Comparison of ENCODE assay signal across 16 cellular contexts in genomic region chrY:7240096-7240495, GRCh38.
DNase-seq lines count a peak whose midpoint lies in the region; ATAC-seq and TF ChIP-seq lines count a peak whose summit lies in the region.
"Had no signal": no experiment of that assay in that cellular context is flagged by ENCODE, and none has a peak within 500 bp of the region (broad histone marks: within the 10 kb centered on the region; RNA-seq: fewer than 3 reads in every experiment).

No MANE protein-coding gene starts in this region.

- no peak overlapping the region for H3K4me3 Mint-ChIP-seq in stimulated activated memory B cell treated with anti-CD40 and anti-IgM and Interleukin-4, amounts not matched to agents 10 μg/mL and 1 μg/mL and 100 μg/mL, for 72 hours

- H3K4me1 ChIP-seq in breast epithelium: no peaks in the 10 kb centered on the region
- H3K4me1 ChIP-seq: colonic mucosa, esophagus muscularis mucosa, prostate gland, upper lobe of left lung had no signal

- H3K9me3 ChIP-seq in breast epithelium: no peaks in the 10 kb centered on the region
- H3K9me3 ChIP-seq: colonic mucosa, esophagus muscularis mucosa, prostate gland, upper lobe of left lung had no signal

- no peak overlapping the region for H3K27ac ChIP-seq in breast epithelium
- H3K27ac ChIP-seq: colonic mucosa, esophagus muscularis mucosa, prostate gland, upper lobe of left lung had no signal

- no peaks in the 10 kb centered on the region for H3K27me3 ChIP-seq in breast epithelium
- H3K27me3 ChIP-seq: colonic mucosa, esophagus muscularis mucosa, upper lobe of left lung had no signal

- peak overlapping the region in 1 of 2 donors; percentile 49 for H3K27ac Mint-ChIP-seq in activated naive CD4-positive, alpha-beta T cell treated with anti-CD3 and anti-CD28 coated beads, Interleukin-2, amount 50 U/mL, for 72 hours
- no peak overlapping the region for H3K27ac Mint-ChIP-seq in stimulated activated memory B cell treated with anti-CD40 and anti-IgM and Interleukin-4, amounts not matched to agents 10 μg/mL and 1 μg/mL and 100 μg/mL, for 72 hours

- no peak for TF ChIP-seq CTCF in breast epithelium (IDR thresholded peaks at IDR 0.05)

- no peak for TF ChIP-seq POLR2A in breast epithelium (IDR thresholded peaks at IDR 0.05)

- peaks cover 0 to 5% of the 10 kb centered on the region in 2 donors for H3K9me3 Mint-ChIP-seq in activated naive CD4-positive, alpha-beta T cell treated with anti-CD3 and anti-CD28 coated beads, Interleukin-2, amount 50 U/mL, for 72 hours
- peaks cover 5% of the 10 kb centered on the region for H3K9me3 Mint-ChIP-seq in stimulated activated memory B cell treated with anti-CD40 and anti-IgM and Interleukin-4, amounts not matched to agents 10 μg/mL and 1 μg/mL and 100 μg/mL, for 72 hours

- H3K4me3 ChIP-seq in breast epithelium: no peak overlapping the region
- H3K4me3 ChIP-seq: colonic mucosa, esophagus muscularis mucosa, prostate gland, upper lobe of left lung had no signal

- H3K36me3 ChIP-seq in breast epithelium: no peaks in the 10 kb centered on the region
- H3K36me3 ChIP-seq: colonic mucosa, esophagus muscularis mucosa, prostate gland, upper lobe of left lung had no signal

- intact Hi-C loops in breast epithelium (cut with DNase I; ENCODE audit: low total_unique reads): no loop called here

- H3K36me3 Mint-ChIP-seq in activated naive CD4-positive, alpha-beta T cell treated with anti-CD3 and anti-CD28 coated beads, Interleukin-2, amount 50 U/mL, for 72 hours: peaks cover 0 to 10% of the 10 kb centered on the region in 2 donors
- H3K36me3 Mint-ChIP-seq in stimulated activated memory B cell treated with anti-CD40 and anti-IgM and Interleukin-4, amounts not matched to agents 10 μg/mL and 1 μg/mL and 100 μg/mL, for 72 hours: no peaks in the 10 kb centered on the region

- DNase-seq in activated CD8-positive, alpha-beta memory T cell treated with anti-CD3 and anti-CD28 coated beads, Interleukin-2, amount 50 U/mL, for 48 hours: peak; percentile 43
- DNase-seq in activated CD8-positive, alpha-beta memory T cell treated with anti-CD3 and anti-CD28 coated beads, Interleukin-2, amount 50 U/mL, for 4 hours: no peak
- peak; percentile 10 for DNase-seq in activated CD4-positive, alpha-beta T cell treated with anti-CD3 and anti-CD28 coated beads for 1 hour
- DNase-seq in activated naive CD4-positive, alpha-beta T cell treated with anti-CD3 and anti-CD28 coated beads, Interleukin-2, amount 50 U/mL, for 72 hours (ENCODE audit: low spot score in 2 of 2): no peak
- no peak for DNase-seq in breast epithelium (ENCODE audit: low spot score in 2 of 2)
- DNase-seq: colonic mucosa, hippocampal formation, NCI-H187, NCI-H526 treated with DMSO at 0.1 percent for 48 hours, SW 1271, upper lobe of left lung had no signal

- peaks cover 16% of the 10 kb centered on the region for H3K27me3 Mint-ChIP-seq in stimulated activated memory B cell treated with anti-CD40 and anti-IgM and Interleukin-4, amounts not matched to agents 10 μg/mL and 1 μg/mL and 100 μg/mL, for 72 hours

- peaks cover 12% of the 10 kb centered on the region for H3K4me1 Mint-ChIP-seq in stimulated activated memory B cell treated with anti-CD40 and anti-IgM and Interleukin-4, amounts not matched to agents 10 μg/mL and 1 μg/mL and 100 μg/mL, for 72 hours

- peak; percentile 61 to 76 for ATAC-seq in activated naive CD4-positive, alpha-beta T cell treated with anti-CD3 and anti-CD28 coated beads, Interleukin-2, amount 50 U/mL, for 72 hours
- ATAC-seq in stimulated activated memory B cell treated with anti-CD40 and anti-IgM and Interleukin-4, amounts not matched to agents 10 μg/mL and 1 μg/mL and 100 μg/mL, for 72 hours: peak; percentile 72
- ATAC-seq in SK-N-SH treated with all-trans-retinoic acid at 6 μM for 48 hours (no peak), GM21447 (IDR thresholded peaks at IDR 0.05; ENCODE audit: unreplicated experiment) (no peak)

TF ChIP-seq in SK-N-SH treated with all-trans-retinoic acid at 6 μM for 48 hours, 23 proteins besides CTCF, POLR2A, EP300 and RAD21:
- TF ChIP-seq TCF4 (CRISPR knock-in tag; IDR thresholded peaks at IDR 0.05; ENCODE audit: borderline replicate concordance) (no peak), PPARA (CRISPR knock-in tag; IDR thresholded peaks at IDR 0.05; ENCODE audit: borderline replicate concordance) (no peak), TSHZ2 (CRISPR knock-in tag; IDR thresholded peaks at IDR 0.05) (no peak), ZNF8 (CRISPR knock-in tag; IDR thresholded peaks at IDR 0.05) (no peak), TOX (CRISPR knock-in tag; IDR thresholded peaks at IDR 0.05; ENCODE audit: borderline replicate concordance) (no peak)
TF ChIP-seq in SK-N-SH treated with all-trans-retinoic acid at 6 μM for 48 hours: peak in this region for 0.

Comparison
In these comparisons a context has a peak if more than half of its experiments do, and no peak if none do; other contexts are left out.
1. DNase-seq: peak in activated CD8-positive, alpha-beta memory T cell treated with anti-CD3 and anti-CD28 coated beads, Interleukin-2, amount 50 U/mL, for 48 hours (single experiment) and activated CD4-positive, alpha-beta T cell treated with anti-CD3 and anti-CD28 coated beads for 1 hour (single experiment); none in activated CD8-positive, alpha-beta memory T cell treated with anti-CD3 and anti-CD28 coated beads, Interleukin-2, amount 50 U/mL, for 4 hours (single experiment), activated naive CD4-positive, alpha-beta T cell treated with anti-CD3 and anti-CD28 coated beads, Interleukin-2, amount 50 U/mL, for 72 hours (0 of 2) and breast epithelium (0 of 2).
2. ATAC-seq: peak in activated naive CD4-positive, alpha-beta T cell treated with anti-CD3 and anti-CD28 coated beads, Interleukin-2, amount 50 U/mL, for 72 hours (2 of 2) and stimulated activated memory B cell treated with anti-CD40 and anti-IgM and Interleukin-4, amounts not matched to agents 10 μg/mL and 1 μg/mL and 100 μg/mL, for 72 hours (single experiment); none in SK-N-SH treated with all-trans-retinoic acid at 6 μM for 48 hours (single experiment) and GM21447 (single experiment).